Comparison of ENCODE assay signal across 1 cellular context in genomic region chr11:66842896-66843775, GRCh38.
A peak's percentile ranks its signal among the peaks of the same experiment; 100 is the strongest.
TF ChIP-seq lines count a peak whose summit lies in the region.

TSS of gene RCE1 (plus strand) at chr11:66843441. CDS start at chr11:66843456, 15 bp downstream.

TF ChIP-seq in A549, 52 proteins besides CTCF, POLR2A, EP300 and RAD21 (continued from another document):
- TF ChIP-seq E2F6 (IDR thresholded peaks at IDR 0.05; ENCODE audit: borderline replicate concordance, low read depth) (0 out of 2 replicates have a peak, but pooled peaks have one; percentile 17), PHF8 (IDR thresholded peaks at IDR 0.05; ENCODE audit: borderline replicate concordance, low read depth) (peak; percentile 96), EHF (CRISPR knock-in tag; IDR thresholded peaks at IDR 0.05) (0 out of 2 replicates have a peak, but pooled peaks have one; percentile 40), EHMT2 (IDR thresholded peaks at IDR 0.05; ENCODE audit: low read depth) (no peak), ELK1 (IDR thresholded peaks at IDR 0.05; ENCODE audit: low read depth, low read length) (no peak), MAX (IDR thresholded peaks at IDR 0.05) (peak; percentile 77)
